ENCODE assay signal across 8 cellular contexts in the genomic region with DNA sequence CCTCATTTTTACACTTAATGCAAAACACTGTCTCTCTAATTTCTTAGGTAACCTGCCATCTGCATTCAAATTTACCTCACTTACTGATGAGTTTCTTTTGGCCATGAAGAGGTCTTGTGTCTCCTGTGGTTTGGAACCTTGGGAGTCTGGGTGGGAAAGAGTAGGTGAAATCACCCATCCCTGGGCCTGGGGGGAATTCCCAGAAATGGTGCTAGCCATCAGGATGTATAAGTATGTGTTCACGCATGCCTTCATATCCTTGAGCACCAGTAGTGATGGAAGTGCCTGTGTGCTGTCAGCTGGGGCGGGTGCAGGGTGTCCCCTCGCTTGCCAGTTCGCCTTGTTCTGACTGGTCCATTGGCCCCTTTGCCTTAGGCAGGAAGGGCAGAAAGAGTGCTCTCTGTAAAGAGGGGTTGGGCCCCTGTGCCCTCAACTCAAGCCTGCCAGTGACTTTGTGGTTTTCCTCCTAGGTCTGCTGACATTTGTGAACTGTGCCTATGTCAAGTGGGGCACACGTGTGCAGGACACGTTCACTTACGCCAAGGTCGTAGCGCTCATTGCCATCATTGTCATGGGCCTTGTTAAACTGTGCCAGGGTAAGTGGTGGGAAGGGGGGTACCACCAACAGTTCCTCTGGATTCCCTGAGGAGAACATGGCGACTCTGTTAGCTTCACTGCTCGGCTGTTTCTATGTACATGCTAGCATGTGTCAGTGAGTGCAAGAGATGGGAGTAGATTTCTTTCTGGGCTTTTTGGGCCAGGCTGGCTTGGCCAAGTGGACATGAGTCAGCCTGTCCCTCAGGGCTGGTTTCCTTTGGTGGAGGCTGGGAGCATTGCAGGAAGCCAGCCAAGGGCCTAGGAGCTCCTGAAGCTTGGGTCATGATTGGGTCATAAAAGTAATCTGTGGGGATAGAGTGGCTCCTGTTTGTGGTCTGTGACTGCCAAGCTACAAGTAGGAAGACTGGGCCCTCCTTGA. TPM values are rescaled to one million over a fixed set of nuclear protein-coding genes. Genes with fewer than 3 reads are reported as not detected.
DNase-seq lines count a peak whose midpoint lies in the region; ATAC-seq, FAIRE-seq and TF ChIP-seq lines count a peak whose summit lies in the region.
"Had no signal": no experiment of that assay in that cellular context is flagged by ENCODE, and none has a peak within 500 bp of the region (broad histone marks: within the 10 kb centered on the region; RNA-seq: fewer than 3 reads in every experiment).

No MANE protein-coding gene starts in this region.

- no peak overlapping the region; the same call in 1 of the 2 replicates for H4K5ac ChIP-seq in IMR-90 (ENCODE audit: low read depth, low read length)

- no peak overlapping the region for H3K18ac ChIP-seq in IMR-90 (ENCODE audit: low read depth, low read length)

- H4K20me1 ChIP-seq in IMR-90 (ENCODE audit: insufficient read depth, low read length): peaks cover 60% of the 10 kb centered on the region

- 94% methylated on average over 7 of the region's 11 CpGs; no CpG with 5 or more reads in 1 of the 2 experiments for WGBS in IMR-90 (ENCODE audit: extremely low coverage in 2 of 2, insufficient read length in 1 of 2), 2 experiments

- peaks cover 37% of the 10 kb centered on the region for H3K9me1 ChIP-seq in IMR-90 (ENCODE audit: insufficient read depth, low read length)

- H2BK5ac ChIP-seq in IMR-90 (ENCODE audit: low read depth, low read length, poor library complexity, severe bottlenecking): peak overlapping the region; percentile 43

- peak overlapping the region; percentile 92; the same call in 1 of the 2 replicates for H2AK5ac ChIP-seq in IMR-90 (ENCODE audit: low read depth, low read length)

- H3K27ac ChIP-seq in IMR-90 (ENCODE audit: insufficient read depth, low read length) (peak overlapping the region; percentile 48; the same call in 1 of the 2 replicates), subcutaneous abdominal adipose tissue (ENCODE audit: low read depth, low read length) (peak overlapping the region; percentile 94)

- peak overlapping the region; percentile 83 for H2AK9ac ChIP-seq in IMR-90 (replicated peaks; ENCODE audit: low read depth, low read length, poor library complexity)

- peaks cover 40 to 96% of the 10 kb centered on the region in 2 experiments for H3K79me1 ChIP-seq in IMR-90 (ENCODE audit: low read depth in 1 of 2, low read length in 2 of 2)

- H3K9me3 Mint-ChIP-seq in activated T-cell treated with anti-CD3 and anti-CD28 coated beads, Interleukin-2, amount 50 U/mL, for 4 hours: no peaks in the 10 kb centered on the region

- no peak for TF ChIP-seq CTCF in IMR-90 (conservative IDR thresholded peaks at IDR 0.05; ENCODE audit: low read depth, low read length)

- ATAC-seq in IMR-90 (ENCODE audit: low read depth): peak; percentile 95
- ATAC-seq in activated T-cell treated with anti-CD3 and anti-CD28 coated beads, Interleukin-2, amount 50 U/mL, for 4 hours: peak; percentile 8 to 15
- peak; percentile 85 for ATAC-seq in Right ventricle myocardium inferior

- H3K9me3 ChIP-seq in IMR-90 (ENCODE audit: control insufficient read depth, insufficient read depth, low read length): no peaks in the 10 kb centered on the region
- H3K9me3 ChIP-seq in subcutaneous abdominal adipose tissue (ENCODE audit: control insufficient read depth in 5 of 5, low read length in 5 of 5): no peaks in the 10 kb centered on the region

- TF ChIP-seq RAD21 in IMR-90 (IDR thresholded peaks at IDR 0.05; ENCODE audit: low read length): no peak

- no peak overlapping the region for H3K9ac ChIP-seq in IMR-90 (ENCODE audit: low read depth, low read length)
- H3K9ac ChIP-seq in subcutaneous abdominal adipose tissue (ENCODE audit: low read length in 5 of 5): peak overlapping the region in 3 of 5 donors; percentile 21 to 52 (median 42)

- peak overlapping the region; percentile 20; the same call in 1 of the 2 replicates for H3K23ac ChIP-seq in IMR-90 (ENCODE audit: low read depth, low read length)

- no peaks in the 10 kb centered on the region for H3K27me3 Mint-ChIP-seq in activated T-cell treated with anti-CD3 and anti-CD28 coated beads, Interleukin-2, amount 50 U/mL, for 4 hours (ENCODE audit: low read depth)

- no peak for TF ChIP-seq POLR2A in IMR-90 (IDR thresholded peaks at IDR 0.05; ENCODE audit: low read depth, low read length)

- peak overlapping the region; percentile 14; the same call in 1 of the 2 replicates for H2BK20ac ChIP-seq in IMR-90 (ENCODE audit: low read depth, low read length)

- peaks cover 11% of the 10 kb centered on the region for H3K4me1 ChIP-seq in IMR-90 (ENCODE audit: control insufficient read depth, insufficient read depth, low read length)
- peaks cover 38 to 98% (median 94%) of the 10 kb centered on the region in 5 donors for H3K4me1 ChIP-seq in subcutaneous abdominal adipose tissue (ENCODE audit: control insufficient read depth in 5 of 5, insufficient read depth in 5 of 5, low read length in 5 of 5)

- peaks cover 58% of the 10 kb centered on the region for H3K36me3 Mint-ChIP-seq in activated T-cell treated with anti-CD3 and anti-CD28 coated beads, Interleukin-2, amount 50 U/mL, for 4 hours (ENCODE audit: insufficient read depth)

- in situ Hi-C loops in IMR-90 (cut with MboI; ENCODE audit: low sequenced_read_pairs): no loop called here

- H2BK120ac ChIP-seq in IMR-90 (ENCODE audit: low read depth, low read length): no peak overlapping the region

- peaks cover 98% of the 10 kb centered on the region for H3K4me1 Mint-ChIP-seq in activated T-cell treated with anti-CD3 and anti-CD28 coated beads, Interleukin-2, amount 50 U/mL, for 4 hours (ENCODE audit: low read depth)

- CTCF ChIA-PET in IMR-90 (lab: Yijun Ruan, JAX): interaction anchor here (0.7 to 1.2 kb wide), 5 partner anchors 12 to 60 kb away, joined by 3 read pairs; no protein-coding TSS in a partner anchor

- POLR2A ChIA-PET in IMR-90 (lab: Charles Lee; ENCODE audit: unreplicated experiment): no interaction called here

- peak overlapping the region; percentile 60 for H3K4ac ChIP-seq in IMR-90 (ENCODE audit: low read depth, low read length)

- FAIRE-seq in GM19239 (lab: Jason Lieb, UNC): no peak

- no peak overlapping the region for H4K8ac ChIP-seq in IMR-90 (ENCODE audit: low read depth in 2 of 2, low read length in 2 of 2)

- DNase-seq in IMR-90 (peak; percentile 86), Right ventricle myocardium inferior (ENCODE audit: missing footprints) (peak; percentile 87), GM19240 (ENCODE audit: insufficient read length, low spot score) (no peak), SIG-M5 (lab: John Stamatoyannopoulos, UW) (no peak), GM19239 (ENCODE audit: insufficient read length, low spot score) (no peak)
- peak; percentile 27 for DNase-seq in activated T-cell treated with anti-CD3 and anti-CD28 coated beads, Interleukin-2, amount 50 U/mL, for 4 hours
- DNase-seq: NCI-H1092 treated with DMSO at 0.1 percent for 48 hours had no signal

- no peak overlapping the region for H3K56ac ChIP-seq in IMR-90 (ENCODE audit: extremely low read depth, insufficient read depth, low read length)

- peak overlapping the region; percentile 47 for H3K4me3 Mint-ChIP-seq in activated T-cell treated with anti-CD3 and anti-CD28 coated beads, Interleukin-2, amount 50 U/mL, for 4 hours

- dilution Hi-C loops in IMR-90 (cut with HindIII; ENCODE audit: low sequenced_read_pairs, unreplicated experiment): no loop called here

- no peak overlapping the region; the same call in 2 of the 3 replicates for H2BK15ac ChIP-seq in IMR-90 (ENCODE audit: low read depth, low read length)

- H3K4me2 ChIP-seq in IMR-90 (ENCODE audit: low read depth, low read length): no peak overlapping the region

- H3K4me3 ChIP-seq in IMR-90 (ENCODE audit: insufficient read depth, low read depth, low read length): no peak overlapping the region
- peak overlapping the region in 2 of 5 donors; percentile 6 to 39 for H3K4me3 ChIP-seq in subcutaneous abdominal adipose tissue (ENCODE audit: low read depth in 1 of 5, low read length in 5 of 5)

- H2AFZ ChIP-seq in IMR-90 (replicated peaks; ENCODE audit: low read length, poor library complexity): no peak overlapping the region

- H4K91ac ChIP-seq in IMR-90 (ENCODE audit: insufficient read depth, low read depth, low read length): no peak overlapping the region; the same call in 1 of the 2 replicates

- H3K36me3 ChIP-seq in IMR-90 (ENCODE audit: control insufficient read depth, insufficient read depth, low read length) (peaks cover 33% of the 10 kb centered on the region), subcutaneous abdominal adipose tissue (ENCODE audit: control insufficient read depth in 5 of 5, insufficient read depth in 5 of 5, low read length in 5 of 5) (peaks cover 4 to 38% (median 20%) of the 10 kb centered on the region in 5 donors)

- BruUV-seq in IMR-90 (replicated peaks; lab: Mats Ljungman, UMichigan): no TSS peak

- peak overlapping the region; percentile 65 for H3K14ac ChIP-seq in IMR-90 (replicated peaks; ENCODE audit: low read depth, low read length)

- H3K27me3 ChIP-seq in IMR-90 (ENCODE audit: control insufficient read depth, insufficient read depth, low read length): no peaks in the 10 kb centered on the region
- H3K27me3 ChIP-seq in subcutaneous abdominal adipose tissue (ENCODE audit: control insufficient read depth in 5 of 5, insufficient read depth in 4 of 5, low read length in 5 of 5): no peaks in the 10 kb centered on the region

- intact Hi-C loops in IMR-90 (cut with micrococcal nuclease) (no loop called here), Right ventricle myocardium inferior (cut with DNase I) (no loop called here)

RNA-seq across cellular contexts. Expression of a gene that starts 23.2 kb away (rescaled TPM):
- total RNA-seq in IMR-90 (2012; rRNA removed) (8.4 and 10.3 TPM in 2 replicates), Right ventricle myocardium inferior (12.4 TPM)
- 5.6 and 6.8 TPM in 2 replicates for polyA plus RNA-seq in IMR-90 (2012; rRNA removed)
- polyA plus RNA-seq in IMR-90 (2012; cell fraction: cytosol; rRNA removed): 2.5 and 3.5 TPM in 2 replicates
- polyA plus RNA-seq in IMR-90 (2012; cell fraction: nucleus; rRNA removed; ENCODE audit: low replicate concordance): 7.7 and 20.7 TPM in 2 replicates
- 10 to 100 TPM; 19.0 to 27.6 (median 21.5) TPM for total RNA-seq in activated T-cell treated with anti-CD3 and anti-CD28 coated beads, Interleukin-2, amount 50 U/mL, for 4 hours

RNA-seq across cellular contexts. Expression of a gene that starts 23.2 kb away (rescaled TPM):
- total RNA-seq in IMR-90 (2012; rRNA removed) (25.0 and 29.4 TPM in 2 replicates), Right ventricle myocardium inferior (33.7 TPM)
- polyA plus RNA-seq in IMR-90 (2012; rRNA removed): 32.6 and 36.1 TPM in 2 replicates
- 11.7 and 13.7 TPM in 2 replicates for polyA plus RNA-seq in IMR-90 (2012; cell fraction: cytosol; rRNA removed)
- polyA plus RNA-seq in IMR-90 (2012; cell fraction: nucleus; rRNA removed; ENCODE audit: low replicate concordance): 134 and 224 TPM in 2 replicates
- total RNA-seq in activated T-cell treated with anti-CD3 and anti-CD28 coated beads, Interleukin-2, amount 50 U/mL, for 4 hours: 100 to 1,000 TPM in 2 of 3 donors, 10 to 100 TPM in 1; 91.3 to 103 (median 103) TPM

RNA-seq across cellular contexts. Expression of a gene that starts 23.3 kb away (rescaled TPM):
- total RNA-seq in IMR-90 (2012; rRNA removed) (65.5 and 68.6 TPM in 2 replicates), Right ventricle myocardium inferior (28.9 TPM)
- 61.0 and 63.1 TPM in 2 replicates for polyA plus RNA-seq in IMR-90 (2012; rRNA removed)
- 31.0 and 38.2 TPM in 2 replicates for polyA plus RNA-seq in IMR-90 (2012; cell fraction: cytosol; rRNA removed)
- polyA plus RNA-seq in IMR-90 (2012; cell fraction: nucleus; rRNA removed; ENCODE audit: low replicate concordance): 269 and 469 TPM in 2 replicates
- 10 to 100 TPM; 60.3 to 66.8 (median 63.0) TPM for total RNA-seq in activated T-cell treated with anti-CD3 and anti-CD28 coated beads, Interleukin-2, amount 50 U/mL, for 4 hours

RNA-seq across cellular contexts. Expression of a gene that starts 42.4 kb away (rescaled TPM):
- 18.1 and 19.5 TPM in 2 replicates for total RNA-seq in IMR-90 (2012; rRNA removed)
- 31.7 and 34.4 TPM in 2 replicates for polyA plus RNA-seq in IMR-90 (2012; rRNA removed)
- 22.4 and 36.7 TPM in 2 replicates for polyA plus RNA-seq in IMR-90 (2012; cell fraction: cytosol; rRNA removed)
- polyA plus RNA-seq in IMR-90 (2012; cell fraction: nucleus; rRNA removed; ENCODE audit: low replicate concordance): 13.4 and 30.8 TPM in 2 replicates
- total RNA-seq in activated T-cell treated with anti-CD3 and anti-CD28 coated beads, Interleukin-2, amount 50 U/mL, for 4 hours: 10 to 100 TPM in 1 of 3 donors, 1 to 10 TPM in 2; 7.4 to 11.0 (median 7.9) TPM
- 43.8 TPM for total RNA-seq in Right ventricle myocardium inferior

RNA-seq across cellular contexts. Expression of a gene that starts 51.6 kb away (rescaled TPM):
- total RNA-seq in IMR-90 (2012; rRNA removed) (under 0.01 TPM in 1 of 2 replicates, not detected in the other), Right ventricle myocardium inferior (0.41 TPM)
- 0.07 and 0.14 TPM in 2 replicates for polyA plus RNA-seq in IMR-90 (2012; rRNA removed)
- 0.07 TPM in 1 of 2 replicates, not detected in the other for polyA plus RNA-seq in IMR-90 (2012; cell fraction: cytosol; rRNA removed)
- polyA plus RNA-seq in IMR-90 (2012; cell fraction: nucleus; rRNA removed; ENCODE audit: low replicate concordance): 0.32 and 0.53 TPM in 2 replicates
- 1 to 10 TPM in 1 of 3 donors, under 1 TPM in 2; 0.53 to 1.3 (median 0.68) TPM for total RNA-seq in activated T-cell treated with anti-CD3 and anti-CD28 coated beads, Interleukin-2, amount 50 U/mL, for 4 hours

Comparison
In these comparisons a context has a peak if more than half of its experiments do, and no peak if none do; other contexts are left out.
1. ATAC-seq: peak in every context shown above with its lines; median percentile 95 in IMR-90; 85 in Right ventricle myocardium inferior; 12 in activated T-cell treated with anti-CD3 and anti-CD28 coated beads, Interleukin-2, amount 50 U/mL, for 4 hours.
2. DNase-seq: peak in IMR-90 (single experiment), activated T-cell treated with anti-CD3 and anti-CD28 coated beads, Interleukin-2, amount 50 U/mL, for 4 hours (single experiment) and Right ventricle myocardium inferior (single experiment); none in GM19240 (single experiment), SIG-M5 (single experiment) and GM19239 (single experiment).